In genomic region chr2:207317358-207317984, GRCh38 we compare ENCODE assay signal across 16 cellular contexts.
DNase-seq lines count a peak whose midpoint lies in the region; ATAC-seq and TF ChIP-seq lines count a peak whose summit lies in the region.
"Had no signal": no experiment of that assay in that cellular context is flagged by ENCODE, and none has a peak within 500 bp of the region (broad histone marks: within the 10 kb centered on the region; RNA-seq: fewer than 3 reads in every experiment).

No MANE protein-coding gene starts in this region.

- H3K27me3 Mint-ChIP-seq in activated naive CD4-positive, alpha-beta T cell treated with anti-CD3 and anti-CD28 coated beads for 36 hours (ENCODE audit: low read depth), result peaks cover 4% of the 10 kb centered on the region
- H3K27me3 Mint-ChIP-seq in T-helper 17 cell, result peaks cover 22% of the 10 kb centered on the region
- no peaks in the 10 kb centered on the region for H3K27me3 Mint-ChIP-seq in T-helper 2 cell treated with Interferon-gamma antibody and Interleukin-4, amounts not matched to agents 5 μg/mL and 100 μg/mL, for 36 hours (ENCODE audit: low read depth)
- H3K27me3 Mint-ChIP-seq: stimulated activated memory B cell treated with anti-CD40 and anti-IgM and Interleukin-4, amounts not matched to agents 10 μg/mL and 1 μg/mL and 100 μg/mL, for 72 hours had no signal

- H2AFZ ChIP-seq in smooth muscle cell (ENCODE audit: low read depth), result no peak overlapping the region

- no peaks in the 10 kb centered on the region for H3K27me3 ChIP-seq in smooth muscle cell (ENCODE audit: low read depth)
- H3K27me3 ChIP-seq: uterus had no signal

- H3K4me3 ChIP-seq in epithelial cell of esophagus (ENCODE audit: low read length) (no peak overlapping the region), smooth muscle cell (no peak overlapping the region)
- H3K4me3 ChIP-seq: coronary artery, uterus had no signal

- peak overlapping the region; percentile 4 for H3K27ac ChIP-seq in smooth muscle cell (ENCODE audit: low read depth)
- H3K27ac ChIP-seq: coronary artery, uterus had no signal

- no peaks in the 10 kb centered on the region for H3F3A ChIP-seq in smooth muscle cell (ENCODE audit: low read depth)

- no peak for ATAC-seq in T-helper 17 cell
- ATAC-seq: stimulated activated memory B cell treated with anti-CD40 and anti-IgM and Interleukin-4, amounts not matched to agents 10 μg/mL and 1 μg/mL and 100 μg/mL, for 72 hours had no signal

- H3K27ac Mint-ChIP-seq in activated naive CD4-positive, alpha-beta T cell treated with anti-CD3 and anti-CD28 coated beads for 36 hours, result peak overlapping the region; percentile 25
- no peak overlapping the region for H3K27ac Mint-ChIP-seq in T-helper 17 cell
- no peak overlapping the region for H3K27ac Mint-ChIP-seq in T-helper 2 cell treated with Interferon-gamma antibody and Interleukin-4, amounts not matched to agents 5 μg/mL and 100 μg/mL, for 36 hours
- H3K27ac Mint-ChIP-seq: stimulated activated memory B cell treated with anti-CD40 and anti-IgM and Interleukin-4, amounts not matched to agents 10 μg/mL and 1 μg/mL and 100 μg/mL, for 72 hours had no signal

- H4K20me1 ChIP-seq in smooth muscle cell (ENCODE audit: low read depth), result no peaks in the 10 kb centered on the region

- peaks cover 9% of the 10 kb centered on the region for H3K4me1 Mint-ChIP-seq in activated naive CD4-positive, alpha-beta T cell treated with anti-CD3 and anti-CD28 coated beads for 36 hours (ENCODE audit: low read depth)
- no peaks in the 10 kb centered on the region for H3K4me1 Mint-ChIP-seq in T-helper 17 cell
- peaks cover 41% of the 10 kb centered on the region for H3K4me1 Mint-ChIP-seq in T-helper 2 cell treated with Interferon-gamma antibody and Interleukin-4, amounts not matched to agents 5 μg/mL and 100 μg/mL, for 36 hours (ENCODE audit: low read depth)

- H3K9me3 Mint-ChIP-seq in activated naive CD4-positive, alpha-beta T cell treated with anti-CD3 and anti-CD28 coated beads for 36 hours, result no peaks in the 10 kb centered on the region
- H3K9me3 Mint-ChIP-seq in T-helper 2 cell treated with Interferon-gamma antibody and Interleukin-4, amounts not matched to agents 5 μg/mL and 100 μg/mL, for 36 hours, result no peaks in the 10 kb centered on the region
- H3K9me3 Mint-ChIP-seq: stimulated activated memory B cell treated with anti-CD40 and anti-IgM and Interleukin-4, amounts not matched to agents 10 μg/mL and 1 μg/mL and 100 μg/mL, for 72 hours had no signal

- H3K36me3 ChIP-seq in smooth muscle cell (ENCODE audit: low read depth), result no peaks in the 10 kb centered on the region
- H3K36me3 ChIP-seq: uterus had no signal

- H3K9ac ChIP-seq in smooth muscle cell (ENCODE audit: low read depth), result no peak overlapping the region

- H3K36me3 Mint-ChIP-seq in activated naive CD4-positive, alpha-beta T cell treated with anti-CD3 and anti-CD28 coated beads for 36 hours (ENCODE audit: low read depth), result no peaks in the 10 kb centered on the region
- peaks cover 7% of the 10 kb centered on the region for H3K36me3 Mint-ChIP-seq in T-helper 17 cell (ENCODE audit: low read depth)
- H3K36me3 Mint-ChIP-seq in T-helper 2 cell treated with Interferon-gamma antibody and Interleukin-4, amounts not matched to agents 5 μg/mL and 100 μg/mL, for 36 hours (ENCODE audit: low read depth), result no peaks in the 10 kb centered on the region
- H3K36me3 Mint-ChIP-seq: stimulated activated memory B cell treated with anti-CD40 and anti-IgM and Interleukin-4, amounts not matched to agents 10 μg/mL and 1 μg/mL and 100 μg/mL, for 72 hours had no signal

- no peak for TF ChIP-seq CTCF in epithelial cell of esophagus (IDR thresholded peaks at IDR 0.05; ENCODE audit: insufficient read depth, low read depth, low read length, missing control alignments)
- TF ChIP-seq CTCF in smooth muscle cell (IDR thresholded peaks at IDR 0.05; ENCODE audit: borderline replicate concordance, insufficient read depth, poor library complexity, severe bottlenecking), result no peak

- no peak overlapping the region for H3K4me3 Mint-ChIP-seq in activated naive CD4-positive, alpha-beta T cell treated with anti-CD3 and anti-CD28 coated beads for 36 hours
- H3K4me3 Mint-ChIP-seq in T-helper 17 cell, result no peak overlapping the region
- H3K4me3 Mint-ChIP-seq in T-helper 2 cell treated with Interferon-gamma antibody and Interleukin-4, amounts not matched to agents 5 μg/mL and 100 μg/mL, for 36 hours, result no peak overlapping the region
- H3K4me3 Mint-ChIP-seq: stimulated activated memory B cell treated with anti-CD40 and anti-IgM and Interleukin-4, amounts not matched to agents 10 μg/mL and 1 μg/mL and 100 μg/mL, for 72 hours had no signal

- no peaks in the 10 kb centered on the region for H3K4me1 ChIP-seq in smooth muscle cell (ENCODE audit: low read depth)
- H3K4me1 ChIP-seq: uterus had no signal

- WGBS in smooth muscle cell (ENCODE audit: low lambda C conversion rate), result 78% methylated on average over 4 of the region's 4 CpGs

- H3K9me3 ChIP-seq in smooth muscle cell (replicated peaks; ENCODE audit: low read depth), result no peaks in the 10 kb centered on the region
- no peaks in the 10 kb centered on the region for H3K9me3 ChIP-seq in T-helper 17 cell (ENCODE audit: control insufficient read depth, low read length, poor library complexity, severe bottlenecking)
- H3K9me3 ChIP-seq: uterus had no signal

- intact Hi-C loops in activated naive CD4-positive, alpha-beta T cell treated with anti-CD3 and anti-CD28 coated beads for 36 hours (cut with micrococcal nuclease), result loop anchor here (1.0 kb wide), 1 partner anchor 12 kb away; no protein-coding TSS in a partner anchor

- no peak overlapping the region for H3K4me2 ChIP-seq in smooth muscle cell

- H3K79me2 ChIP-seq in smooth muscle cell (ENCODE audit: low read depth), result no peaks in the 10 kb centered on the region

- CTCF ChIA-PET in activated naive CD4-positive, alpha-beta T cell treated with anti-CD3 and anti-CD28 coated beads for 36 hours (lab: Charles Lee), result no interaction called here

- DNase-seq in activated naive CD4-positive, alpha-beta T cell treated with anti-CD3 and anti-CD28 coated beads for 36 hours, result no peak
- no peak for DNase-seq in activated naive CD4-positive, alpha-beta T cell treated with anti-CD3 and anti-CD28 coated beads, Interleukin-2, amount 50 U/mL, for 16 hours
- DNase-seq in NCI-H460 (ENCODE audit: extremely low read depth, low read depth) (peak; percentile 32), epithelial cell of esophagus (ENCODE audit: low read depth) (peak; percentile 65), smooth muscle cell (lab: John Stamatoyannopoulos, UW; ENCODE audit: unreplicated experiment) (no peak), T-helper 17 cell (no peak)
- DNase-seq in activated CD4-positive, CD25-positive, alpha-beta regulatory T cell treated with anti-CD3 and anti-CD28 coated beads, Interleukin-2, amount 50 U/mL, for 72 hours, result no peak
- DNase-seq in T-helper 2 cell treated with Interferon-gamma antibody and Interleukin-4, amounts not matched to agents 5 μg/mL and 100 μg/mL, for 36 hours (ENCODE audit: low spot score), result no peak
- DNase-seq: amniotic stem cell; NCI-H1417 treated with DMSO at 0.1 percent for 48 hours; Right ventricle myocardium superior; stimulated activated CD4-positive, alpha-beta T cell treated with anti-CD3 and anti-CD28 coated beads, Interleukin-4, amount 100 ng/mL, for 1 hour; T-helper 9 cell; uterus had no signal

Comparison
In these comparisons a context has a peak if more than half of its experiments do, and no peak if none do; other contexts are left out.
1. DNase-seq: peak in NCI-H460 (single experiment) and epithelial cell of esophagus (single experiment); none in activated naive CD4-positive, alpha-beta T cell treated with anti-CD3 and anti-CD28 coated beads for 36 hours (single experiment), activated naive CD4-positive, alpha-beta T cell treated with anti-CD3 and anti-CD28 coated beads, Interleukin-2, amount 50 U/mL, for 16 hours (single experiment), smooth muscle cell (single experiment), activated CD4-positive, CD25-positive, alpha-beta regulatory T cell treated with anti-CD3 and anti-CD28 coated beads, Interleukin-2, amount 50 U/mL, for 72 hours (single experiment), T-helper 17 cell (0 of 3) and T-helper 2 cell treated with Interferon-gamma antibody and Interleukin-4, amounts not matched to agents 5 μg/mL and 100 μg/mL, for 36 hours (single experiment).